Comparison of ENCODE assay signal across 1 cellular context in genomic region chr22:20916916-20917810, GRCh38.
TF ChIP-seq lines count a peak whose summit lies in the region.

Gene CRKL, plus strand, starts transcription at chr22:20917407. Its CDS starts 528 bp downstream, at chr22:20917935.

TF ChIP-seq in HepG2, 621 proteins besides CTCF, POLR2A, EP300 and RAD21 (continued from another document and continues in another):
- TF ChIP-seq ZHX1 (CRISPR knock-in tag; IDR thresholded peaks at IDR 0.05; ENCODE audit: low read depth): peak; percentile 79
- no peak for TF ChIP-seq SATB2 (CRISPR knock-in tag; IDR thresholded peaks at IDR 0.05)
- TF ChIP-seq PBX3 (CRISPR knock-in tag; IDR thresholded peaks at IDR 0.05; ENCODE audit: borderline replicate concordance): no peak
- TF ChIP-seq ZSCAN12 (CRISPR knock-in tag; IDR thresholded peaks at IDR 0.05): no peak
- no peak for TF ChIP-seq ZSCAN5A (CRISPR knock-in tag; IDR thresholded peaks at IDR 0.05; ENCODE audit: borderline replicate concordance)
- no peak for TF ChIP-seq ZNF263 (CRISPR knock-in tag; IDR thresholded peaks at IDR 0.05)
- TF ChIP-seq MIER2 (CRISPR knock-in tag; IDR thresholded peaks at IDR 0.05): 0 out of 2 replicates have a peak, but pooled peaks have one; percentile 50
- TF ChIP-seq BRD4 (CRISPR knock-in tag; IDR thresholded peaks at IDR 0.05): no peak; the same call in 1 of the 2 replicates
- peak; percentile 45 for TF ChIP-seq CEBPG (CRISPR knock-in tag; IDR thresholded peaks at IDR 0.05)
- peak; percentile 81 for TF ChIP-seq ARNTL (CRISPR knock-in tag; IDR thresholded peaks at IDR 0.05)
- TF ChIP-seq ZBTB33 (CRISPR knock-in tag; IDR thresholded peaks at IDR 0.05): peak; percentile 58; the same call in 1 of the 2 replicates
- TF ChIP-seq NR1H2 (CRISPR knock-in tag; IDR thresholded peaks at IDR 0.05; ENCODE audit: borderline replicate concordance, low read depth): no peak
- no peak for TF ChIP-seq RFX3 (CRISPR knock-in tag; IDR thresholded peaks at IDR 0.05)
- TF ChIP-seq ZNF792 (CRISPR knock-in tag; IDR thresholded peaks at IDR 0.05): peak; percentile 68
- peak; percentile 93 for TF ChIP-seq HOXA3 (CRISPR knock-in tag; IDR thresholded peaks at IDR 0.05)
- TF ChIP-seq RBAK (CRISPR knock-in tag; IDR thresholded peaks at IDR 0.05): no peak
- TF ChIP-seq KAT7 (CRISPR knock-in tag; IDR thresholded peaks at IDR 0.05; ENCODE audit: borderline replicate concordance): peak; percentile 63; the same call in 1 of the 2 replicates
- TF ChIP-seq MXD4 (CRISPR knock-in tag; IDR thresholded peaks at IDR 0.05): peak; percentile 91
- no peak; the same call in 1 of the 2 replicates for TF ChIP-seq SAFB2 (CRISPR knock-in tag; IDR thresholded peaks at IDR 0.05; ENCODE audit: borderline replicate concordance, low read depth)
- TF ChIP-seq ZNF234 (CRISPR knock-in tag; conservative IDR thresholded peaks at IDR 0.05): no peak; the same call in 1 of the 2 replicates
- TF ChIP-seq THAP11 (CRISPR knock-in tag; IDR thresholded peaks at IDR 0.05): peak; percentile 86
- no peak for TF ChIP-seq ZBTB46 (CRISPR knock-in tag; IDR thresholded peaks at IDR 0.05; ENCODE audit: borderline replicate concordance)
- TF ChIP-seq NCOA2 (CRISPR knock-in tag; IDR thresholded peaks at IDR 0.05): peak; percentile 64; the same call in 1 of the 2 replicates
- peak; percentile 56; the same call in 1 of the 2 replicates for TF ChIP-seq NFKB2 (CRISPR knock-in tag; IDR thresholded peaks at IDR 0.05; ENCODE audit: borderline replicate concordance)
- no peak; the same call in 1 of the 2 replicates for TF ChIP-seq ZNF121 (CRISPR knock-in tag; IDR thresholded peaks at IDR 0.05)
- TF ChIP-seq FOXC1 (CRISPR knock-in tag; IDR thresholded peaks at IDR 0.05; ENCODE audit: borderline replicate concordance): no peak; the same call in 1 of the 2 replicates
- TF ChIP-seq SMARCE1 (IDR thresholded peaks at IDR 0.05; ENCODE audit: borderline replicate concordance): no peak
- peak; percentile 82 for TF ChIP-seq GABPB1 (CRISPR knock-in tag; IDR thresholded peaks at IDR 0.05)
- TF ChIP-seq BRF2 (CRISPR knock-in tag; IDR thresholded peaks at IDR 0.05): peak; percentile 32; the same call in 1 of the 2 replicates
- peak; percentile 87; the same call in 1 of the 2 replicates for TF ChIP-seq ZNF292 (CRISPR knock-in tag; IDR thresholded peaks at IDR 0.05; ENCODE audit: borderline replicate concordance, low read depth)
- TF ChIP-seq ZNF501 (CRISPR knock-in tag; IDR thresholded peaks at IDR 0.05): peak; percentile 87
- TF ChIP-seq SKI (IDR thresholded peaks at IDR 0.05; ENCODE audit: partially characterized antibody): peak; percentile 69
- TF ChIP-seq THRA (CRISPR knock-in tag; IDR thresholded peaks at IDR 0.05; ENCODE audit: borderline replicate concordance): peak; percentile 64; the same call in 1 of the 2 replicates
- no peak for TF ChIP-seq JUNB (CRISPR knock-in tag; IDR thresholded peaks at IDR 0.05; ENCODE audit: borderline replicate concordance)
- peak; percentile 86 for TF ChIP-seq ZNF670 (CRISPR knock-in tag; IDR thresholded peaks at IDR 0.05; ENCODE audit: borderline replicate concordance)
- no peak for TF ChIP-seq ZNF615 (CRISPR knock-in tag; IDR thresholded peaks at IDR 0.05; ENCODE audit: borderline replicate concordance)
- TF ChIP-seq ZNF136 (CRISPR knock-in tag; IDR thresholded peaks at IDR 0.05; ENCODE audit: low read depth): no peak
- peak; percentile 58 for TF ChIP-seq KDM1A (CRISPR knock-in tag; IDR thresholded peaks at IDR 0.05)
- TF ChIP-seq HOXA7 (CRISPR knock-in tag; IDR thresholded peaks at IDR 0.05): no peak
- no peak for TF ChIP-seq ZNF564 (CRISPR knock-in tag; IDR thresholded peaks at IDR 0.05)
- TF ChIP-seq PATZ1 (CRISPR knock-in tag; IDR thresholded peaks at IDR 0.05): no peak
- no peak for TF ChIP-seq NFRKB (IDR thresholded peaks at IDR 0.05)
- TF ChIP-seq ZNF746 (CRISPR knock-in tag; IDR thresholded peaks at IDR 0.05): peak; percentile 78
- no peak for TF ChIP-seq SOX6 (IDR thresholded peaks at IDR 0.05)
- peak; percentile 94 for TF ChIP-seq SOX6 (CRISPR knock-in tag; IDR thresholded peaks at IDR 0.05)
- TF ChIP-seq TCF7L2 (IDR thresholded peaks at IDR 0.05; ENCODE audit: low read depth, low read length): no peak
- peak; percentile 94; the same call in 1 of the 3 replicates for TF ChIP-seq MXI1 (IDR thresholded peaks at IDR 0.05; ENCODE audit: borderline replicate concordance, low read depth, low read length)
